Comparison of ENCODE assay signal across 8 cellular contexts in the genomic region with DNA sequence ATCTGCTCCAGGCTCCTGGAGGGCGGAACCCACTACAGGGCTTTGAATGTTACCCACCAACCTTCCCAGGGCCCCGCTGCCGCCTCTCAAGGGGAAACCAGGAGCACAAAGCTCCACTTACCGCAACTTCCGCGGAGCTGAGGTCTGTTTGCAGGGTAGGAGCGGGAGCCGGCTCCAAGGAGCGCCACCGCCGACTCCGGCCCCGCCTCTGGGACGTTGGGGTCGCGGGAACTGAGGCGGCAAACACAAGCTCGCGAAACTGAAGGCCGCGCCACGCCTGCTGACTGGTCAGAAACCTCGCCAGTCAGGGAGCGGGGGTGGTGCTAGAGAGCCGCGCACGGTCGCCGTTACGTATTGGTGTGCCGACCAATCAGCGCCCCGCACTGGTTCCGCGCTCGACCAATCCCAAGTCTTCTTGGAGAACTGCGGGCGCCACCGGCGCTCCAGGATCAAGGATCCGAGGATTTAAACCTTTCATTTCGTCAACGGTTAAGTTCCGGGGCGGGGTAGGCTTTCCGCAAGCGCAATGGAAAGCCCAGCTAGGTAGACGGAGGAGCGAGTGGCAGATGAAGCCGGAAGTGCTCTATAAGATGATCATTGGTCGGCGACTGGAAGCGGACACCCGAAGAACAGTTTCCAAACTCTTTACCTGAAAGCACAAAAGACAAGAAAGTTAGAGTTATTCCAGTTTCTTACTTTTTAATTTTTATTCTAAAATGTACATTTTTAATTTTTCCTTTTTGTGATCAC. TPM values are rescaled to one million over a fixed set of nuclear protein-coding genes. Genes with fewer than 3 reads are reported as not detected.
DNase-seq lines count a peak whose midpoint lies in the region; ATAC-seq, FAIRE-seq and TF ChIP-seq lines count a peak whose summit lies in the region.

A gene (minus strand): TSS at position 233 of the 750 bp plus-strand sequence. CDS start 3,828 bp downstream, outside the sequence.

- no peak for TF ChIP-seq CTCF in astrocyte (IDR thresholded peaks at IDR 0.05; ENCODE audit: insufficient read depth, low read depth, low read length)

- H3K36me3 ChIP-seq in astrocyte (ENCODE audit: insufficient read depth, low read length), result peaks cover 7% of the 10 kb centered on the region
- H3K36me3 ChIP-seq in aorta (ENCODE audit: control insufficient read depth in 1 of 2, insufficient read depth in 2 of 2, low read length in 1 of 2), result no peaks in the 10 kb centered on the region

- peaks cover 12% of the 10 kb centered on the region for H3K4me1 Mint-ChIP-seq in astrocyte (ENCODE audit: low read depth, unreplicated experiment)

- H3K9ac ChIP-seq in astrocyte (ENCODE audit: low read length), result peak within 1 kb of the TSS; percentile 85

- peak within 1 kb of the TSS; percentile 83 for H2AFZ ChIP-seq in astrocyte (ENCODE audit: low read depth, low read length)

- no peaks in the 10 kb centered on the region for H4K20me1 ChIP-seq in astrocyte (ENCODE audit: insufficient read depth, low read length)

- peak; percentile 97 for DNase-seq in NCI-H187 treated with DMSO at 0.1 percent for 48 hours (lab: John Stamatoyannopoulos, UW)
- DNase-seq in astrocyte (ENCODE audit: low read depth), result peak; percentile 99
- DNase-seq in right cardiac atrium, result peak; percentile 99
- peak; percentile 99 for DNase-seq in pulmonary artery endothelial cell (ENCODE audit: low read depth, low spot score)
- DNase-seq in aorta, result peak; percentile 99

- H3K4me2 ChIP-seq in astrocyte (ENCODE audit: low read length), result peak within 1 kb of the TSS; percentile 85

- ATAC-seq in GM18499 (IDR thresholded peaks at IDR 0.05; ENCODE audit: insufficient read depth, unreplicated experiment), result peak; percentile 95
- ATAC-seq in HG02943 (IDR thresholded peaks at IDR 0.05; ENCODE audit: low read depth, unreplicated experiment), result peak; percentile 95
- ATAC-seq in right cardiac atrium, result peak; percentile 100
- peak; percentile 99 for ATAC-seq in aorta (ENCODE audit: low FRiP score)

- H3K27me3 ChIP-seq in astrocyte (ENCODE audit: insufficient read depth, low read length) (no peaks in the 10 kb centered on the region), right cardiac atrium (ENCODE audit: control insufficient read depth, insufficient read depth) (no peaks in the 10 kb centered on the region), aorta (ENCODE audit: control insufficient read depth in 1 of 2, insufficient read depth in 2 of 2, low read length in 1 of 2) (no peaks in the 10 kb centered on the region)

- H3K27ac ChIP-seq in astrocyte (ENCODE audit: low read depth, low read length), result peak within 1 kb of the TSS; percentile 85
- H3K27ac ChIP-seq in right cardiac atrium (ENCODE audit: low read length), result peak within 1 kb of the TSS; percentile 53
- H3K27ac ChIP-seq in aorta (ENCODE audit: low read depth in 1 of 2, low read length in 2 of 2), result peak within 1 kb of the TSS in 1 of 2 donors; percentile 81

- no peaks in the 10 kb centered on the region for H3K36me3 Mint-ChIP-seq in astrocyte (ENCODE audit: low read depth, unreplicated experiment)

- FAIRE-seq in astrocyte (lab: Jason Lieb, UNC), result peak; percentile 26

- intact Hi-C loops in T-helper 2 cell treated with Interferon-gamma antibody and Interleukin-4, amounts not matched to agents 100 ng/mL and 5 ng/mL, for 36 hours (cut with micrococcal nuclease), result loop anchor here (1.0 to 10.0 kb wide), 4 partner anchors 20 to 599 kb away; a partner anchor contains a TSS
- intact Hi-C loops in right cardiac atrium (cut with DNase I), result loop anchor here in 1 of 4 donors (2.0 kb wide), 1 partner anchor 19 kb away; a partner anchor contains a TSS
- intact Hi-C loops in aorta (cut with DNase I), result no loop called here

- peak within 1 kb of the TSS; percentile 97 for H3K4me3 Mint-ChIP-seq in astrocyte (ENCODE audit: unreplicated experiment)

- H3K27ac Mint-ChIP-seq in astrocyte (ENCODE audit: unreplicated experiment), result peak within 1 kb of the TSS; percentile 96

- peak within 1 kb of the TSS; percentile 77 for H3K4me3 ChIP-seq in astrocyte (ENCODE audit: insufficient read depth, low read depth, low read length)
- peak within 1 kb of the TSS; percentile 68 for H3K4me3 ChIP-seq in right cardiac atrium (ENCODE audit: low read length)
- peak within 1 kb of the TSS; percentile 36 to 79 for H3K4me3 ChIP-seq in aorta (ENCODE audit: low read length in 2 of 2)

- no peaks in the 10 kb centered on the region for H3K4me1 ChIP-seq in astrocyte (ENCODE audit: insufficient read depth, low read length)
- H3K4me1 ChIP-seq in right cardiac atrium (ENCODE audit: control insufficient read depth, insufficient read depth, low read length), result peaks cover 3% of the 10 kb centered on the region
- no peaks in the 10 kb centered on the region for H3K4me1 ChIP-seq in aorta (ENCODE audit: control insufficient read depth in 1 of 2, insufficient read depth in 2 of 2, low read length in 2 of 2)

- WGBS in right cardiac atrium, result under 1% methylated on average over 54 of the region's 54 CpGs
- 0 to 1% methylated on average over 54 of the region's 54 CpGs for WGBS in aorta, 2 donors

- peaks cover 39% of the 10 kb centered on the region for H3K79me2 ChIP-seq in astrocyte (ENCODE audit: insufficient read depth, low read length)

- no peaks in the 10 kb centered on the region for H3K9me3 ChIP-seq in astrocyte (ENCODE audit: insufficient read depth, low read depth, low read length)
- H3K9me3 ChIP-seq in right cardiac atrium (ENCODE audit: control insufficient read depth, low read length), result no peaks in the 10 kb centered on the region
- H3K9me3 ChIP-seq in aorta (ENCODE audit: control insufficient read depth, low read length), result no peaks in the 10 kb centered on the region

- H3K27me3 Mint-ChIP-seq in astrocyte (ENCODE audit: low read depth, unreplicated experiment), result no peaks in the 10 kb centered on the region

- no peaks in the 10 kb centered on the region for H3K9me3 Mint-ChIP-seq in astrocyte (ENCODE audit: unreplicated experiment)

RNA-seq across cellular contexts. Expression of the gene that starts here (rescaled TPM):
- 36.7 and 40.7 TPM in 2 replicates for total RNA-seq in T-helper 2 cell treated with Interferon-gamma antibody and Interleukin-4, amounts not matched to agents 100 ng/mL and 5 ng/mL, for 36 hours
- total RNA-seq in astrocyte (5.1 and 8.8 TPM in 2 replicates), right cardiac atrium (under 1 TPM; 0.88 to 0.94 (median 0.89) TPM), pulmonary artery endothelial cell (8.4 and 15.8 TPM in 2 replicates), aorta (1 to 10 TPM in 1 of 2 donors, under 1 TPM in 1; 0.65 to 2.9 TPM)
- polyA plus RNA-seq in right cardiac atrium (0.27 TPM), aorta (under 1 TPM; 0.18 to 0.50 TPM)

Comparison
In these comparisons a context has a peak if more than half of its experiments do, and no peak if none do; other contexts are left out.
1. Peak in DNase-seq, ATAC-seq, H3K4me3 ChIP-seq and H3K27ac ChIP-seq in right cardiac atrium; RNA of the gene not detected or under 1 TPM.